ENCODE assay signal across 1 cellular context in genomic region chrX:149540621-149541520, GRCh38.
TF ChIP-seq lines count a peak whose summit lies in the region.

Gene EOLA1, plus strand, starts transcription at chrX:149541012. Its CDS starts 4,619 bp downstream, at chrX:149545631.

TF ChIP-seq in HepG2, 621 proteins besides CTCF, POLR2A, EP300 and RAD21 (continued from another document and continues in another):
- TF ChIP-seq ZFP91 (CRISPR knock-in tag; IDR thresholded peaks at IDR 0.05; ENCODE audit: borderline replicate concordance) (peak; percentile 53), ZNF644 (CRISPR knock-in tag; IDR thresholded peaks at IDR 0.05; ENCODE audit: low read depth) (no peak), KAT2B (IDR thresholded peaks at IDR 0.05; ENCODE audit: borderline replicate concordance, low read depth, low read length) (no peak), ZSCAN5A (CRISPR knock-in tag; IDR thresholded peaks at IDR 0.05; ENCODE audit: borderline replicate concordance) (no peak), MAFF (IDR thresholded peaks at IDR 0.05; ENCODE audit: low read depth, low read length) (no peak), ZNF589 (CRISPR knock-in tag; conservative IDR thresholded peaks at IDR 0.05) (no peak), ZSCAN20 (CRISPR knock-in tag; IDR thresholded peaks at IDR 0.05; ENCODE audit: borderline replicate concordance) (no peak), MTA1 (CRISPR knock-in tag; IDR thresholded peaks at IDR 0.05; ENCODE audit: borderline replicate concordance) (0 out of 2 replicates have a peak, but pooled peaks have one; percentile 10), JUNB (CRISPR knock-in tag; IDR thresholded peaks at IDR 0.05; ENCODE audit: borderline replicate concordance) (no peak), NCOR1 (IDR thresholded peaks at IDR 0.05; ENCODE audit: borderline replicate concordance, low read length) (no peak), TBP (CRISPR knock-in tag; IDR thresholded peaks at IDR 0.05) (no peak), SMARCC2 (IDR thresholded peaks at IDR 0.05) (no peak), ZNF572 (CRISPR knock-in tag; IDR thresholded peaks at IDR 0.05) (no peak), ZNF713 (CRISPR knock-in tag; IDR thresholded peaks at IDR 0.05) (no peak), ZSCAN25 (CRISPR knock-in tag; IDR thresholded peaks at IDR 0.05) (no peak), ZNF737 (CRISPR knock-in tag; IDR thresholded peaks at IDR 0.05; ENCODE audit: borderline replicate concordance) (no peak), NKX3-1 (CRISPR knock-in tag; IDR thresholded peaks at IDR 0.05) (no peak), HNF4G (IDR thresholded peaks at IDR 0.05; ENCODE audit: borderline replicate concordance, low read depth, low read length) (no peak), HNF4G (CRISPR knock-in tag; IDR thresholded peaks at IDR 0.05; ENCODE audit: borderline replicate concordance, low read depth) (no peak), ZBTB26 (CRISPR knock-in tag; IDR thresholded peaks at IDR 0.05; ENCODE audit: borderline replicate concordance) (no peak), PTBP1 (IDR thresholded peaks at IDR 0.05; ENCODE audit: low read depth, low read length, poor library complexity, severe bottlenecking) (no peak), ZNF816 (CRISPR knock-in tag; IDR thresholded peaks at IDR 0.05; ENCODE audit: borderline replicate concordance) (no peak), ZBTB34 (CRISPR knock-in tag; IDR thresholded peaks at IDR 0.05) (no peak), YEATS4 (CRISPR knock-in tag; IDR thresholded peaks at IDR 0.05; ENCODE audit: borderline replicate concordance) (0 out of 2 replicates have a peak, but pooled peaks have one; percentile 35), ZNF776 (CRISPR knock-in tag; IDR thresholded peaks at IDR 0.05) (no peak), RBAK (CRISPR knock-in tag; IDR thresholded peaks at IDR 0.05) (no peak), ZNF484 (CRISPR knock-in tag; IDR thresholded peaks at IDR 0.05; ENCODE audit: borderline replicate concordance, low read depth) (no peak), CREB3 (CRISPR knock-in tag; IDR thresholded peaks at IDR 0.05) (no peak), CREBL2 (CRISPR knock-in tag; IDR thresholded peaks at IDR 0.05; ENCODE audit: borderline replicate concordance) (no peak), MBNL3 (CRISPR knock-in tag; conservative IDR thresholded peaks at IDR 0.05) (no peak), KDM2A (CRISPR knock-in tag; IDR thresholded peaks at IDR 0.05; ENCODE audit: borderline replicate concordance, low read depth) (peak; percentile 31; the same call in 1 of the 2 replicates), POLR2AphosphoS2 (IDR thresholded peaks at IDR 0.05; ENCODE audit: low read depth, low read length) (no peak), ZZZ3 (CRISPR knock-in tag; IDR thresholded peaks at IDR 0.05; ENCODE audit: borderline replicate concordance) (no peak), TCF7 (IDR thresholded peaks at IDR 0.05; ENCODE audit: low read depth) (no peak), SRY (CRISPR knock-in tag; IDR thresholded peaks at IDR 0.05) (no peak), IRF1 (CRISPR knock-in tag; IDR thresholded peaks at IDR 0.05; ENCODE audit: low read depth) (no peak), ZNF30 (CRISPR knock-in tag; IDR thresholded peaks at IDR 0.05) (no peak), ZNF564 (CRISPR knock-in tag; IDR thresholded peaks at IDR 0.05) (no peak), ATF7 (IDR thresholded peaks at IDR 0.05) (no peak), ATF7 (CRISPR knock-in tag; IDR thresholded peaks at IDR 0.05) (peak; percentile 55; the same call in 1 of the 2 replicates), PHF8 (CRISPR knock-in tag; IDR thresholded peaks at IDR 0.05) (peak; percentile 61), MYPOP (CRISPR knock-in tag; IDR thresholded peaks at IDR 0.05) (peak; percentile 36; the same call in 1 of the 2 replicates), ZNF577 (CRISPR knock-in tag; IDR thresholded peaks at IDR 0.05; ENCODE audit: borderline replicate concordance, low read depth) (no peak), ZBTB37 (CRISPR knock-in tag; IDR thresholded peaks at IDR 0.05) (no peak), SOX13 (IDR thresholded peaks at IDR 0.05) (no peak), SOX13 (CRISPR knock-in tag; conservative IDR thresholded peaks at IDR 0.05 in 1 of 2, IDR thresholded peaks at IDR 0.05 in 1 of 2) (no peak; a peak in 1 of 4 replicates), ZNF337 (CRISPR knock-in tag; IDR thresholded peaks at IDR 0.05; ENCODE audit: borderline replicate concordance, low read depth) (no peak), ZNF646 (CRISPR knock-in tag; IDR thresholded peaks at IDR 0.05) (no peak), KDM3A (CRISPR knock-in tag; IDR thresholded peaks at IDR 0.05; ENCODE audit: low read depth) (no peak), NCOA5 (CRISPR knock-in tag; IDR thresholded peaks at IDR 0.05) (no peak), PAF1 (CRISPR knock-in tag; IDR thresholded peaks at IDR 0.05) (no peak), ZNF263 (CRISPR knock-in tag; IDR thresholded peaks at IDR 0.05) (no peak), ZNF292 (CRISPR knock-in tag; IDR thresholded peaks at IDR 0.05; ENCODE audit: borderline replicate concordance, low read depth) (no peak), PHF5A (CRISPR knock-in tag; IDR thresholded peaks at IDR 0.05; ENCODE audit: low read depth, unreplicated experiment) (no peak), TBX3 (IDR thresholded peaks at IDR 0.05; ENCODE audit: borderline replicate concordance) (no peak), ZNF629 (CRISPR knock-in tag; conservative IDR thresholded peaks at IDR 0.05) (no peak), EZH2 (conservative IDR thresholded peaks at IDR 0.05; ENCODE audit: low read depth, low read length) (no peak), IRF2 (CRISPR knock-in tag; IDR thresholded peaks at IDR 0.05) (peak; percentile 57; the same call in 1 of the 2 replicates)
